ENCODE assay signal across 8 cellular contexts in the genomic region with DNA sequence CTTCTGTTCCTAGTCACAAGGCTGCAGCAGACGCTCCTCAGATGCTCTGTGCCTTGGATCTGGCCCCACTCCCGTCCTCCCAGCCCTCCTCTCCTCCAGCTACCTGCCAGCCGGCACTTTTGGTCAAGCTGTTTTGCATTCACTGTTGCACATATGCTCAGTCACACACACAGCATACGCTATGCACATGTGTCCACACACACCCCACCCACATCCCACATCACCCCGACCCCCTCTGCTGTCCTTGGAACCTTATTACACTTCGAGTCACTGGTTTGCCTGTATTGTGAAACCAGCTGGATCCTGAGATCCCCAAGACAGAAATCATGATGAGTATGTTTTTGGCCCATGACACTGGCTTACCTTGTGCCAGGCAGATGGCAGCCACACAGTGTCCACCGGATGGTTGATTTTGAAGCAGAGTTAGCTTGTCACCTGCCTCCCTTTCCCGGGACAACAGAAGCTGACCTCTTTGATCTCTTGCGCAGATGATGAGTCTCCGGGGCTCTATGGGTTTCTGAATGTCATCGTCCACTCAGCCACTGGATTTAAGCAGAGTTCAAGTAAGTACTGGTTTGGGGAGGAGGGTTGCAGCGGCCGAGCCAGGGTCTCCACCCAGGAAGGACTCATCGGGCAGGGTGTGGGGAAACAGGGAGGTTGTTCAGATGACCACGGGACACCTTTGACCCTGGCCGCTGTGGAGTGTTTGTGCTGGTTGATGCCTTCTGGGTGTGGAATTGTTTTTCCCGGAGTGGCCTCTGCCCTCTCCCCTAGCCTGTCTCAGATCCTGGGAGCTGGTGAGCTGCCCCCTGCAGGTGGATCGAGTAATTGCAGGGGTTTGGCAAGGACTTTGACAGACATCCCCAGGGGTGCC.
DNase-seq lines count a peak whose midpoint lies in the region; ATAC-seq and TF ChIP-seq lines count a peak whose summit lies in the region.

No MANE protein-coding gene starts in this region.

- TF ChIP-seq POLR2A in prostate gland (IDR thresholded peaks at IDR 0.05) = no peak

- H3K36me3 ChIP-seq in PC-3 (ENCODE audit: low read depth, low read length) = peaks cover 10% of the 10 kb centered on the region
- peaks cover 0 to 5% of the 10 kb centered on the region in 2 donors for H3K36me3 ChIP-seq in prostate gland

- peak; percentile 90 for TF ChIP-seq CTCF in 22Rv1 (IDR thresholded peaks at IDR 0.05)
- TF ChIP-seq CTCF in GM12874 (IDR thresholded peaks at IDR 0.05; ENCODE audit: insufficient read depth, low read depth, low read length) = peak; percentile 88
- peak; percentile 68 for TF ChIP-seq CTCF in PC-3 (conservative IDR thresholded peaks at IDR 0.05; ENCODE audit: low read depth, low read length)
- peak; percentile 72 for TF ChIP-seq CTCF in foreskin keratinocyte (conservative IDR thresholded peaks at IDR 0.05)
- TF ChIP-seq CTCF in prostate gland (IDR thresholded peaks at IDR 0.05) = peak; percentile 56 to 70 (median 61)

- POLR2A ChIA-PET in PC-3 (lab: Charles Lee; ENCODE audit: unreplicated experiment) = no interaction called here

- CTCF ChIA-PET in PC-3 (lab: Charles Lee) = interaction anchor here (0.6 to 0.8 kb wide), 2 partner anchors 11 to 435 kb away, joined by 3 read pairs; no protein-coding TSS in a partner anchor

- H3K79me2 ChIP-seq in PC-3 (ENCODE audit: low read length) = no peaks in the 10 kb centered on the region

- no peak overlapping the region for H3K9ac ChIP-seq in PC-3 (ENCODE audit: low read length)

- no peak overlapping the region for H3K27ac ChIP-seq in 22Rv1
- H3K27ac ChIP-seq in PC-3 (ENCODE audit: low read length) = no peak overlapping the region
- H3K27ac ChIP-seq in foreskin keratinocyte = no peak overlapping the region
- no peak overlapping the region for H3K27ac ChIP-seq in prostate gland

- no peaks in the 10 kb centered on the region for H3K9me2 ChIP-seq in PC-3 (replicated peaks; ENCODE audit: low read length)

- 67% methylated on average over 18 of the region's 18 CpGs for WGBS in prostate gland

- no peaks in the 10 kb centered on the region for H4K20me1 ChIP-seq in PC-3 (ENCODE audit: low read length)

- no peak overlapping the region for H2AFZ ChIP-seq in PC-3 (ENCODE audit: low read length)

- no peaks in the 10 kb centered on the region for H3F3A ChIP-seq in PC-3 (ENCODE audit: low read length, unreplicated experiment)

- no peak overlapping the region for H3K4me3 ChIP-seq in PC-3 (ENCODE audit: low read length)
- no peak overlapping the region for H3K4me3 ChIP-seq in prostate gland

- H3K9me3 ChIP-seq in PC-3 (ENCODE audit: low read length) (no peaks in the 10 kb centered on the region), prostate gland (no peaks in the 10 kb centered on the region)

- no peaks in the 10 kb centered on the region for H3K4me1 ChIP-seq in PC-3 (ENCODE audit: insufficient read depth, low read length)
- H3K4me1 ChIP-seq in foreskin keratinocyte = no peaks in the 10 kb centered on the region
- H3K4me1 ChIP-seq in prostate gland (replicated peaks) = no peaks in the 10 kb centered on the region

- DNase-seq in PC-3 (peak; percentile 56), foreskin keratinocyte (peak in 1 of 2 donors; percentile 16), prostate gland (ENCODE audit: low spot score) (no peak), NCI-H1048 (lab: John Stamatoyannopoulos, UW) (no peak)
- DNase-seq in activated T-helper 1 cell treated with anti-CD3 and anti-CD28 coated beads, Interleukin-2, amount 50 U/mL, for 16 hours (ENCODE audit: low read depth in 1 of 2, low spot score in 1 of 2) = peak; percentile 38 to 44

- ATAC-seq in PC-3 (peak; percentile 75), foreskin keratinocyte (peak; percentile 53), HG02588 (IDR thresholded peaks at IDR 0.05; ENCODE audit: unreplicated experiment) (no peak)

- no peak overlapping the region for H3K4me2 ChIP-seq in PC-3 (ENCODE audit: low read length)

- BruUV-seq in PC-3 (replicated peaks; lab: Mats Ljungman, UMichigan) = no TSS peak

- H3K27me3 ChIP-seq in PC-3 (ENCODE audit: low read length) = no peaks in the 10 kb centered on the region
- H3K27me3 ChIP-seq in foreskin keratinocyte = no peaks in the 10 kb centered on the region
- H3K27me3 ChIP-seq in prostate gland (replicated peaks; ENCODE audit: insufficient read depth) = no peaks in the 10 kb centered on the region

- intact Hi-C loops in PC-3 (cut with micrococcal nuclease) = no loop called here
- intact Hi-C loops in prostate gland (cut with DNase I) = no loop called here

Comparison
In these comparisons a context has a peak if more than half of its experiments do, and no peak if none do; other contexts are left out.
1. DNase-seq: peak in PC-3 (single experiment) and activated T-helper 1 cell treated with anti-CD3 and anti-CD28 coated beads, Interleukin-2, amount 50 U/mL, for 16 hours (2 of 2); none in prostate gland (single experiment) and NCI-H1048 (single experiment).
2. Peak in every context shown above with its lines, with median percentiles within 50 percentile points of each other: CTCF ChIP-seq.